25 cellular contexts compared by ENCODE assay signal in genomic region chr16:1295465-1295864, GRCh38. TPM values are rescaled to one million over a fixed set of nuclear protein-coding genes. Genes with fewer than 3 reads are reported as not detected.
DNase-seq lines count a peak whose midpoint lies in the region; ATAC-seq and TF ChIP-seq lines count a peak whose summit lies in the region.
"Had no signal": no experiment of that assay in that cellular context is flagged by ENCODE, and none has a peak within 500 bp of the region (broad histone marks: within the 10 kb centered on the region; RNA-seq: fewer than 3 reads in every experiment).

No MANE protein-coding gene starts in this region.

- TF ChIP-seq CTCF in foreskin keratinocyte (conservative IDR thresholded peaks at IDR 0.05) (no peak), type B pancreatic cell (conservative IDR thresholded peaks at IDR 0.05) (no peak)

- H3K27me3 ChIP-seq in NT2/D1 (ENCODE audit: insufficient read depth, insufficient read length) (peaks cover 20% of the 10 kb centered on the region), foreskin keratinocyte (peaks cover 43% of the 10 kb centered on the region)

- no peak overlapping the region for H3K9ac ChIP-seq in NT2/D1 (ENCODE audit: insufficient read length, low read depth)

- H3K36me3 ChIP-seq in NT2/D1 (ENCODE audit: insufficient read depth, insufficient read length, low read length): no peaks in the 10 kb centered on the region
- H3K36me3 ChIP-seq: SJSA1 had no signal

- no peak overlapping the region for H3K4me3 Mint-ChIP-seq in type B pancreatic cell
- H3K4me3 Mint-ChIP-seq: CD4-positive, CD25-positive, alpha-beta regulatory T cell had no signal

- H3K9me3 ChIP-seq in NT2/D1 (ENCODE audit: insufficient read depth, low read length): no peaks in the 10 kb centered on the region
- H3K9me3 ChIP-seq: SJSA1 had no signal

- peak overlapping the region; percentile 25 for H3K27ac ChIP-seq in foreskin keratinocyte
- H3K27ac ChIP-seq: 22Rv1, SJSA1 had no signal

- H3K9me3 Mint-ChIP-seq in type B pancreatic cell: no peaks in the 10 kb centered on the region
- H3K9me3 Mint-ChIP-seq: CD4-positive, CD25-positive, alpha-beta regulatory T cell had no signal

- H3K4me1 ChIP-seq in NT2/D1 (ENCODE audit: insufficient read depth, insufficient read length) (peaks cover 10% of the 10 kb centered on the region), foreskin keratinocyte (peaks cover 8% of the 10 kb centered on the region)
- H3K4me1 ChIP-seq: SJSA1 had no signal

- no peak overlapping the region for H3K4me3 ChIP-seq in NT2/D1 (ENCODE audit: insufficient read length, low read depth)
- H3K4me3 ChIP-seq: SJSA1 had no signal

- H3K4me1 Mint-ChIP-seq in type B pancreatic cell (ENCODE audit: unreplicated experiment): peaks cover 14% of the 10 kb centered on the region
- H3K4me1 Mint-ChIP-seq: CD4-positive, CD25-positive, alpha-beta regulatory T cell had no signal

- DNase-seq in NCI-H1105 treated with DMSO at 0.1 percent for 48 hours (lab: John Stamatoyannopoulos, UW) (peak; percentile 4), NCI-H1105 (lab: John Stamatoyannopoulos, UW) (no peak), NT2/D1 (ENCODE audit: low read depth, low spot score) (peak; percentile 16), foreskin keratinocyte (peak in 1 of 2 donors; percentile 32), type B pancreatic cell (ENCODE audit: extremely low spot score, unreplicated experiment) (no peak), NCI-H146 treated with DMSO at 0.1 percent for 48 hours (lab: John Stamatoyannopoulos, UW; ENCODE audit: unreplicated experiment) (no peak), GF-D8 (lab: John Stamatoyannopoulos, UW) (no peak)
- DNase-seq: ACHN; CD4-positive, CD25-positive, alpha-beta regulatory T cell; COR-L47; DND-41; Kasumi-1; MM.1S; NCI-H1048; NCI-H1436 treated with DMSO at 0.1 percent for 48 hours; NCI-H2029 treated with DMSO at 0.1 percent for 48 hours; NCI-H2171; NCI-H345; NCI-H524 treated with DMSO at 0.1 percent for 48 hours; OCI-M1 had no signal

- H3K36me3 Mint-ChIP-seq in type B pancreatic cell: no peaks in the 10 kb centered on the region
- H3K36me3 Mint-ChIP-seq: CD4-positive, CD25-positive, alpha-beta regulatory T cell had no signal

- H3K27me3 Mint-ChIP-seq in type B pancreatic cell: peaks cover 38% of the 10 kb centered on the region

- ATAC-seq in foreskin keratinocyte (no peak), HG03439 (IDR thresholded peaks at IDR 0.05; ENCODE audit: unreplicated experiment) (no peak)

- H3K27ac Mint-ChIP-seq in type B pancreatic cell: peak overlapping the region; percentile 24
- H3K27ac Mint-ChIP-seq: CD4-positive, CD25-positive, alpha-beta regulatory T cell had no signal

RNA-seq across cellular contexts. Expression of gene UBE2I, which starts 14.0 kb away (rescaled TPM):
- total RNA-seq in foreskin keratinocyte (76.7 and 101 TPM in 2 replicates), type B pancreatic cell (ENCODE audit: low replicate concordance) (157 and 170 TPM in 2 replicates)
- polyA plus RNA-seq in foreskin keratinocyte: 155 and 172 TPM in 2 replicates

RNA-seq across cellular contexts. Expression of gene BAIAP3, which starts 38.0 kb away (rescaled TPM):
- 0.07 and 0.27 TPM in 2 replicates for total RNA-seq in foreskin keratinocyte
- 0.04 and 0.08 TPM in 2 replicates for polyA plus RNA-seq in foreskin keratinocyte
- total RNA-seq in type B pancreatic cell (ENCODE audit: low replicate concordance): 5.0 and 6.9 TPM in 2 replicates

RNA-seq across cellular contexts. Expression of gene TPSD1, which starts 39.6 kb away (rescaled TPM):
- total RNA-seq in foreskin keratinocyte: not detected in 2 replicates
- polyA plus RNA-seq in foreskin keratinocyte: not detected in 2 replicates
- not detected in 2 replicates for total RNA-seq in type B pancreatic cell (ENCODE audit: low replicate concordance)
- total RNA-seq: CD4-positive, CD25-positive, alpha-beta regulatory T cell; H1; SJSA1; T-helper 1 cell treated with Interleukin-12 subunit alpha and Interleukin-12 subunit beta and Interleukin-4 antibody, amounts not matched to agents 30 ng/mL and 1 ng/mL, for 36 hours had no signal
- polyA plus RNA-seq: CD4-positive, CD25-positive, alpha-beta regulatory T cell had no signal

RNA-seq across cellular contexts. Expression of gene TPSAB1, which starts 55.0 kb away (rescaled TPM):
- total RNA-seq in foreskin keratinocyte (not detected in 2 replicates), type B pancreatic cell (ENCODE audit: low replicate concordance) (not detected in 2 replicates)
- polyA plus RNA-seq in foreskin keratinocyte: not detected in 2 replicates
- total RNA-seq: CD4-positive, CD25-positive, alpha-beta regulatory T cell; H1; SJSA1; T-helper 1 cell treated with Interleukin-12 subunit alpha and Interleukin-12 subunit beta and Interleukin-4 antibody, amounts not matched to agents 30 ng/mL and 1 ng/mL, for 36 hours had no signal
- polyA plus RNA-seq: CD4-positive, CD25-positive, alpha-beta regulatory T cell had no signal

RNA-seq across cellular contexts. Expression of gene TSR3, which starts 56.2 kb away (rescaled TPM):
- total RNA-seq in foreskin keratinocyte: 73.7 and 80.1 TPM in 2 replicates
- polyA plus RNA-seq in foreskin keratinocyte: 117 and 119 TPM in 2 replicates
- 53.1 and 54.0 TPM in 2 replicates for total RNA-seq in type B pancreatic cell (ENCODE audit: low replicate concordance)

Comparison
In these comparisons a context has a peak if more than half of its experiments do, and no peak if none do; other contexts are left out.
1. DNase-seq: peak in NCI-H1105 treated with DMSO at 0.1 percent for 48 hours (single experiment) and NT2/D1 (single experiment); none in NCI-H1105 (single experiment), type B pancreatic cell (single experiment), NCI-H146 treated with DMSO at 0.1 percent for 48 hours (single experiment) and GF-D8 (single experiment).